In the genomic region with DNA sequence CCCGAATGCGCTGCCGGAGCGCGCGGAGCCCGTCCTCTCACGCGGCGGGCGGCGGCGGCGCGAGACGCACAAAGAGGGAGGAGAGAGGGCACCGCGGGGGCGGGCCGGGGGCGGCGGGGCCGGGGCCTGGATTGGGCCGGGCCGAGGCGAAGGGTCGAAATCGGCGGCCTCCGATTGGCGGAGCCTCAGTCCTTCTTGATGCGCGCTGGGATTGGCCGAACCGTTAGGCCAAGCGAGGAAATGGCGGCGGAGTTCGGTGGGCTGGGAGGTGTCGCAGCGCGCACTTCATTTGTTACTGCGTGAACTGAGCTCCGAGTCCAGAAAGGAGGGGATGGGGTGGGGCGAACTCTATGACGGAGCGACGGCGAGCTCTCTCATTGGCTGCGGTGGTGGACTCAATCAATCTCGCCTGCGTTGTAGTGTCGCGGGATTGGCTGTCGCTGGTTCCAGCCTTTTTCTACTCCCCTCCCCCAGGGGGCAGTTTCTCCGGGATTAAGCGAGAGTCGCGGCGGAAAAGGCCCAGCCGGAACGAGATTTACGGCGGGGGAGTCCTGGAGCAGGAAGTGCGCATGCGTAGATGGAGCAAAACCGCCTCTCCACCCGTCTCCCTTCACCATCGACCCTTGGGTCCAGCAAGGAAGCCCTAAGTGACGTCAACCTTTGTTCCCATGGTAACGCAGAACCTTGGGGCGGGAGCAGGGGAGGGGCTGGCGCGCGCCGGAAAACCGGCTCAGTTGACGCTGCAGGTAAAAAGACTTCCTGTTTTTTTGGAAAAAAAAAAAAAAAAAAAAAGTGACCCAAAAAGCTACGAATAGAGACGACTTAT, we compare ENCODE assay signal across 8 cellular contexts. TPM values are rescaled to one million over a fixed set of nuclear protein-coding genes. Genes with fewer than 3 reads are reported as not detected.
A peak's percentile ranks its signal among the peaks of the same experiment; 100 is the strongest.
DNase-seq lines count a peak whose midpoint lies in the region; ATAC-seq, FAIRE-seq and TF ChIP-seq lines count a peak whose summit lies in the region.

A gene with protein sequence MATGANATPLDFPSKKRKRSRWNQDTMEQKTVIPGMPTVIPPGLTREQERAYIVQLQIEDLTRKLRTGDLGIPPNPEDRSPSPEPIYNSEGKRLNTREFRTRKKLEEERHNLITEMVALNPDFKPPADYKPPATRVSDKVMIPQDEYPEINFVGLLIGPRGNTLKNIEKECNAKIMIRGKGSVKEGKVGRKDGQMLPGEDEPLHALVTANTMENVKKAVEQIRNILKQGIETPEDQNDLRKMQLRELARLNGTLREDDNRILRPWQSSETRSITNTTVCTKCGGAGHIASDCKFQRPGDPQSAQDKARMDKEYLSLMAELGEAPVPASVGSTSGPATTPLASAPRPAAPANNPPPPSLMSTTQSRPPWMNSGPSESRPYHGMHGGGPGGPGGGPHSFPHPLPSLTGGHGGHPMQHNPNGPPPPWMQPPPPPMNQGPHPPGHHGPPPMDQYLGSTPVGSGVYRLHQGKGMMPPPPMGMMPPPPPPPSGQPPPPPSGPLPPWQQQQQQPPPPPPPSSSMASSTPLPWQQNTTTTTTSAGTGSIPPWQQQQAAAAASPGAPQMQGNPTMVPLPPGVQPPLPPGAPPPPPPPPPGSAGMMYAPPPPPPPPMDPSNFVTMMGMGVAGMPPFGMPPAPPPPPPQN (minus strand): TSS at position 70 of the 826 bp plus-strand sequence. CDS start 150 bp downstream, outside the sequence.

- ATAC-seq in HG03432 (IDR thresholded peaks at IDR 0.05; ENCODE audit: unreplicated experiment): peak; percentile 83

- H3K9ac ChIP-seq in kidney (ENCODE audit: low read length in 2 of 2): peak within 1 kb of the TSS; percentile 76 to 88

- peaks cover 14 to 16% of the 10 kb centered on the region in 2 donors for H3K4me1 ChIP-seq in kidney (ENCODE audit: control insufficient read depth in 1 of 2, insufficient read depth in 1 of 2, low read depth in 1 of 2, low read length in 2 of 2)

- peaks cover 26 to 28% of the 10 kb centered on the region in 2 donors for H3K36me3 ChIP-seq in kidney (ENCODE audit: control insufficient read depth in 1 of 2, insufficient read depth in 2 of 2, low read length in 2 of 2)

- H3K27ac ChIP-seq in kidney (ENCODE audit: low read depth in 2 of 2, low read length in 2 of 2): peak within 1 kb of the TSS; percentile 98

- TF ChIP-seq CTCF in choroid plexus epithelial cell (conservative IDR thresholded peaks at IDR 0.05; ENCODE audit: low read depth, low read length) (peak; percentile 14), kidney (IDR thresholded peaks at IDR 0.05; ENCODE audit: borderline replicate concordance, extremely low read depth, insufficient read depth) (peak; percentile 16)

- TF ChIP-seq POLR2A in GM19099 (IDR thresholded peaks at IDR 0.05; ENCODE audit: extremely low read depth, insufficient read length, low read depth): peak; percentile 85

- no peaks in the 10 kb centered on the region for H3K9me3 ChIP-seq in kidney (ENCODE audit: control insufficient read depth in 1 of 2, low read length in 2 of 2)

- H3K4me3 ChIP-seq in choroid plexus epithelial cell (ENCODE audit: low read depth, low read length) (peak within 1 kb of the TSS; percentile 91), kidney (ENCODE audit: low read length in 2 of 2) (peak within 1 kb of the TSS; percentile 88 to 99)

- peak; percentile 99 for FAIRE-seq in kidney (lab: Jason Lieb, UNC)

- DNase-seq in AML-193 (lab: John Stamatoyannopoulos, UW) (peak; percentile 99), NCI-H510A (lab: John Stamatoyannopoulos, UW) (peak; percentile 100), choroid plexus epithelial cell (ENCODE audit: low read depth) (peak; percentile 100), kidney (peak; percentile 99)
- peak; percentile 99 for DNase-seq in activated CD4-positive, alpha-beta T cell treated with anti-CD3 and anti-CD28 coated beads for 1 hour
- DNase-seq in stimulated activated CD4-positive, alpha-beta T cell treated with anti-CD3 and anti-CD28 coated beads, Interleukin-15, amount 100 ng/mL, for 24 hours: peak; percentile 99

- intact Hi-C loops in kidney (cut with DNase I): no loop called here

RNA-seq across cellular contexts. Expression of the gene that starts here (rescaled TPM):
- 320 TPM for total RNA-seq in kidney
- 87.5 TPM for polyA plus RNA-seq in kidney (ENCODE audit: insufficient read depth, low read depth, low replicate concordance)

Comparison
In these comparisons a context has a peak if more than half of its experiments do, and no peak if none do; other contexts are left out.
1. Peak in every context shown above with its lines: DNase-seq, ATAC-seq, H3K4me3 ChIP-seq and H3K27ac ChIP-seq.